Comparison of ENCODE assay signal across 2 cellular contexts in the genomic region with DNA sequence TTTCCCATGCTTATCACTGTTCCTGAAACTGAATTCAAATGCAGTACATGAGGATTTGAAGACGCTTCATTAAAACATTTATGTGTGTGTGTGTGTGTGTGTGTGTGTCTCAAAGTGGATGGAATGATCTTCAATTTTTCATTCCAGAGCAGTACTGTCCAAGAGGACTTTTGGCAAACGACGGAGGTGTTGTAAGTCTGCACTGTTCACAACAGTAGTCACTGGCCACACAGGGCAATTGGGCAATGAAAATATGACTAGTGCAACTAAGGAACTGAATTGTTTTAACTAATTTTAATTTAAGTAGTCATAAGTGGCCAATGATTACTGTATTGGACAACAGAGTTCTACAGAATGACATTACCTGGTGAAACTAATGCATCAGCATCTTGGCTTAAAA.
TF ChIP-seq lines count a peak whose summit lies in the region.

No MANE protein-coding gene starts in this region.

TF ChIP-seq in K562, 482 proteins besides CTCF, POLR2A, EP300 and RAD21:
- TF ChIP-seq DIDO1 (tag; IDR thresholded peaks at IDR 0.05; ENCODE audit: low read depth): no peak

TF ChIP-seq in SK-N-SH treated with all-trans-retinoic acid at 6 μM for 48 hours, 23 proteins besides CTCF, POLR2A, EP300 and RAD21:
- TF ChIP-seq ZFP30 (CRISPR knock-in tag; IDR thresholded peaks at IDR 0.05): no peak
- no peak for TF ChIP-seq SNAI2 (CRISPR knock-in tag; IDR thresholded peaks at IDR 0.05)
- TF ChIP-seq BACH2 (CRISPR knock-in tag; IDR thresholded peaks at IDR 0.05; ENCODE audit: borderline replicate concordance): no peak
- no peak for TF ChIP-seq ARNTL (CRISPR knock-in tag; IDR thresholded peaks at IDR 0.05; ENCODE audit: borderline replicate concordance, low read depth)
- no peak for TF ChIP-seq TCF4 (CRISPR knock-in tag; IDR thresholded peaks at IDR 0.05; ENCODE audit: borderline replicate concordance)
- TF ChIP-seq TOX (CRISPR knock-in tag; IDR thresholded peaks at IDR 0.05; ENCODE audit: borderline replicate concordance): no peak
- TF ChIP-seq ISL1 (CRISPR knock-in tag; IDR thresholded peaks at IDR 0.05): no peak
- TF ChIP-seq TSHZ2 (CRISPR knock-in tag; IDR thresholded peaks at IDR 0.05): no peak
- no peak for TF ChIP-seq GLIS3 (CRISPR knock-in tag; IDR thresholded peaks at IDR 0.05)
- TF ChIP-seq CREB5 (CRISPR knock-in tag; IDR thresholded peaks at IDR 0.05; ENCODE audit: low read depth): no peak
- no peak for TF ChIP-seq CSDC2 (CRISPR knock-in tag; IDR thresholded peaks at IDR 0.05)
- TF ChIP-seq POU6F1 (CRISPR knock-in tag; IDR thresholded peaks at IDR 0.05; ENCODE audit: borderline replicate concordance, low read depth): no peak
TF ChIP-seq in SK-N-SH treated with all-trans-retinoic acid at 6 μM for 48 hours: peak in this region for 0.
